Comparison of ENCODE assay signal across 22 cellular contexts in the genomic region with DNA sequence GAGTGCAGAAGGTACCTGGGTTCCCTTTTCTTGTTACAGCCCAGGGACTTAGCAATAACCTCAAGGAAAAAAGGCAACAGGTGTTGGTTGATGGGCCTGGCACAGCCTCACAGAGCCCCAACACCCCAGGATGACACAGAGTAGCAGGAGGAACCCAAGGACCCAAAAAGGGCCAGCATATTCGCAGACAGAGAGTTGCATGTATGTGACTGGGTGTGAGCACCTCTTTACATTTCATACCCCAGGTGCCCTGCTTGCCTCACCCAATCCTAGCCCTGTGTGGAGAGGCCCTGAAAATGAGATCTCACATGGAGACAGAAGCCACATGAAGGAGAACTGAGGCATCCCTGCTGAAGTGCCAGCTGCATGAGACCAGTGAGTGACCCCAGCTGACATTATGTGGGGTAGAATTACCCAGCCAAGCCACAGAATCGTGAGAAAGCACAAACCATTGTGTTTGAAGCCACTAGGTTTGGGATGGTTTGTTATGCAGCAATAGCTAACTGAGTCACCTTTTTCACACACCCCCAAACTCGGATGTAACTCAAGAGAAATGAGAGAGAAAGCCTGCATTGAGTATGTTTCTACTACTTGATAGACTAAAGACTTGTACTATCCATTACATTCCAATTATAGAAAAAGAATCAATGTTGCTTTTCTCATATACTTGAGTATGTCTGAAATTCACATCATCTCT. TPM values are rescaled to one million over a fixed set of nuclear protein-coding genes. Genes with fewer than 3 reads are reported as not detected.
"Had no signal": no experiment of that assay in that cellular context is flagged by ENCODE, and none has a peak within 500 bp of the region (broad histone marks: within the 10 kb centered on the region; RNA-seq: fewer than 3 reads in every experiment).

No MANE protein-coding gene starts in this region.

- H3K27me3 Mint-ChIP-seq: dendritic cell treated with granulocyte-macrophage colony-stimulating factor and Interleukin-4, amounts not matched to agents 40 ng/mL and 50 ng/mL, for 4 days had no signal

- ATAC-seq: activated CD4-positive, CD25-positive, alpha-beta regulatory T cell treated with anti-CD3 and anti-CD28 coated beads, Interleukin-2, amount 50 U/mL, for 24 hours; activated naive CD4-positive, alpha-beta T cell treated with anti-CD3 and anti-CD28 coated beads, Interleukin-2, amount 50 U/mL, for 72 hours; body of pancreas; stimulated activated naive CD8-positive, alpha-beta T cell treated with anti-CD3 and anti-CD28 coated beads, Interleukin-15, Interleukin-2, amounts not matched to agents 100 U/mL and 50 U/mL, for 24 hours had no signal

- H3K9me3 ChIP-seq: body of pancreas, thoracic aorta had no signal

- H3K4me1 Mint-ChIP-seq: central memory CD8-positive, alpha-beta T cell had no signal

- H3K4me3 ChIP-seq: body of pancreas, thoracic aorta had no signal

- H3K9me3 Mint-ChIP-seq: activated naive CD4-positive, alpha-beta T cell treated with anti-CD3 and anti-CD28 coated beads, Interleukin-2, amount 50 U/mL, for 72 hours; activated T-cell treated with anti-CD3 and anti-CD28 coated beads, Interleukin-2, amount 50 U/mL, for 24 hours; central memory CD8-positive, alpha-beta T cell; dendritic cell treated with granulocyte-macrophage colony-stimulating factor and Interleukin-4, amounts not matched to agents 40 ng/mL and 50 ng/mL, for 4 days; nephron progenitor cell had no signal

- H3K4me3 Mint-ChIP-seq: activated T-cell treated with anti-CD3 and anti-CD28 coated beads, Interleukin-2, amount 50 U/mL, for 24 hours; central memory CD8-positive, alpha-beta T cell; dendritic cell treated with granulocyte-macrophage colony-stimulating factor and Interleukin-4, amounts not matched to agents 40 ng/mL and 50 ng/mL, for 4 days; nephron progenitor cell had no signal

- H3K27ac ChIP-seq: body of pancreas, epithelial cell of prostate, thoracic aorta had no signal

- H3K36me3 Mint-ChIP-seq: activated naive CD4-positive, alpha-beta T cell treated with anti-CD3 and anti-CD28 coated beads, Interleukin-2, amount 50 U/mL, for 72 hours had no signal

- H3K27me3 ChIP-seq: body of pancreas had no signal

- DNase-seq: activated CD4-positive, alpha-beta T cell treated with anti-CD3 and anti-CD28 coated beads, Interleukin-2, amount 50 U/mL, for 4 hours; activated gamma-delta T cell; activated T-cell treated with anti-CD3 and anti-CD28 coated beads, Interleukin-2, amount 50 U/mL, for 24 hours; amniotic stem cell; body of pancreas; mesendoderm; nephron progenitor cell; stimulated activated CD4-positive, alpha-beta T cell treated with anti-CD3 and anti-CD28 coated beads, Interleukin-15, amount 100 ng/mL, for 24 hours; stimulated activated CD4-positive, alpha-beta T cell treated with anti-CD3 and anti-CD28 coated beads, Interleukin-4, amount 100 ng/mL, for 1 hour; stimulated activated naive CD8-positive, alpha-beta T cell treated with anti-CD3 and anti-CD28 coated beads, Interleukin-15, Interleukin-2, amounts not matched to agents 100 U/mL and 50 U/mL, for 24 hours had no signal

- FAIRE-seq: frontal cortex, keratinocyte had no signal

- H3K27ac Mint-ChIP-seq: activated naive CD4-positive, alpha-beta T cell treated with anti-CD3 and anti-CD28 coated beads, Interleukin-2, amount 50 U/mL, for 72 hours; activated T-cell treated with anti-CD3 and anti-CD28 coated beads, Interleukin-2, amount 50 U/mL, for 24 hours; dendritic cell treated with granulocyte-macrophage colony-stimulating factor and Interleukin-4, amounts not matched to agents 40 ng/mL and 50 ng/mL, for 4 days; nephron progenitor cell had no signal

- H3K36me3 ChIP-seq: thoracic aorta had no signal

RNA-seq across cellular contexts. Expression of gene HHATL, which starts 26.2 kb away (rescaled TPM):
- total RNA-seq: activated naive CD4-positive, alpha-beta T cell treated with anti-CD3 and anti-CD28 coated beads, Interleukin-2, amount 50 U/mL, for 72 hours; fibroblast of lung; frontal cortex; omental fat pad; thoracic aorta had no signal

RNA-seq across cellular contexts. Expression of gene KLHL40, which starts 43.5 kb away (rescaled TPM):
- total RNA-seq: activated naive CD4-positive, alpha-beta T cell treated with anti-CD3 and anti-CD28 coated beads, Interleukin-2, amount 50 U/mL, for 72 hours; body of pancreas; fibroblast of lung; liver; thoracic aorta; ureter had no signal
